24 cellular contexts compared by ENCODE assay signal in the genomic region with DNA sequence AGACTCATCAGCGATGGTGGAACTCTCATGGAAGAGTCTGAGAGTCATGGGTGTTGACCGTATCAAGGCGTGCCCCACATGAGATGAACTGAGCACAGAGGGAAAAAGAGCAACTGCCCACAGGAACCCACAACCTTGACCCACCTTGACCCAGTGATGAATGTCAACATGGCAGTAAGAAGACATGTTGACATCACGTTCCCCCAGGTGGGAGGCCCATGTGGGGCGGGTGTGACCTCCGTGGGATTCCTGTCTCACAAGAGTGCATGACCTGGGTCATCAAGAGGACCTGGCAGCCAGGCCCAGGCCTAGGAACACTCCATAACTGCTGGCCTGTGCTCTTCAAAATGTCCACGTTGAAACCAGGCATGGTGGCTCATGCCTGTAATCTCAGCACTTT. TPM values are rescaled to one million over a fixed set of nuclear protein-coding genes. Genes with fewer than 3 reads are reported as not detected.
DNase-seq lines count a peak whose midpoint lies in the region; ATAC-seq, FAIRE-seq and TF ChIP-seq lines count a peak whose summit lies in the region.
"Had no signal": no experiment of that assay in that cellular context is flagged by ENCODE, and none has a peak within 500 bp of the region (broad histone marks: within the 10 kb centered on the region; RNA-seq: fewer than 3 reads in every experiment).

No MANE protein-coding gene starts in this region.

- H3K36me3 ChIP-seq in HepG2 (replicated peaks in 1 of 2; ENCODE audit: control insufficient read depth in 1 of 2, insufficient read depth in 2 of 2, low read length in 2 of 2), result peaks cover 22 to 59% of the 10 kb centered on the region in 2 experiments
- H3K36me3 ChIP-seq in right lobe of liver, result peaks cover 0 to 51% (median 19%) of the 10 kb centered on the region in 4 donors
- H3K36me3 ChIP-seq in bronchial epithelial cell (ENCODE audit: control insufficient read depth, insufficient read depth, low read length), result peaks cover 13% of the 10 kb centered on the region
- peaks cover 56% of the 10 kb centered on the region for H3K36me3 ChIP-seq in osteoblast (ENCODE audit: insufficient read depth, low read length)

- TF ChIP-seq POLR2A in HepG2 (IDR thresholded peaks at IDR 0.05; ENCODE audit: insufficient read depth in 1 of 2, low read depth in 2 of 2, low read length in 2 of 2) (no peak), right lobe of liver (IDR thresholded peaks at IDR 0.05) (no peak)

- in situ Hi-C loops in HepG2 (cut with HindIII; ENCODE audit: extremely low pct_ligation_motif_present, low pct_unique_long_range_greater_than_20kb), result no loop called here

- H3K4me3 ChIP-seq in HepG2 (replicated peaks in 1 of 3; ENCODE audit: insufficient read depth in 1 of 3, low read depth in 2 of 3, low read length in 3 of 3) (no peak overlapping the region), right lobe of liver (no peak overlapping the region), bronchial epithelial cell (ENCODE audit: low read depth, low read length) (no peak overlapping the region), osteoblast (ENCODE audit: insufficient read depth, low read length) (no peak overlapping the region)
- H3K4me3 ChIP-seq: A549; BLaER1 treated with 17β-estradiol and CSF1 and Interleukin-3, amounts not matched to agents 10 nM and 100 nM; HAP-1 had no signal

- no peak overlapping the region for H3K4me2 ChIP-seq in HepG2 (ENCODE audit: low read depth, low read length)
- H3K4me2 ChIP-seq in osteoblast (ENCODE audit: insufficient read depth, low read length), result no peak overlapping the region
- H3K4me2 ChIP-seq: A549; BLaER1 treated with 17β-estradiol and CSF1 and Interleukin-3, amounts not matched to agents 10 nM and 100 nM had no signal

- ATAC-seq in HepG2 (no peak), right lobe of liver (no peak)
- ATAC-seq: A549 had no signal

- H3K9ac ChIP-seq in HepG2 (ENCODE audit: insufficient read depth, low read depth, low read length), result no peak overlapping the region
- H3K9ac ChIP-seq: BLaER1 treated with 17β-estradiol and CSF1 and Interleukin-3, amounts not matched to agents 10 nM and 100 nM had no signal

- intact Hi-C loops in HepG2 (cut with micrococcal nuclease; ENCODE audit: unreplicated experiment), result no loop called here
- intact Hi-C loops in right lobe of liver (cut with DNase I), result no loop called here

- TF ChIP-seq CTCF in HepG2 (CRISPR knock-in tag; IDR thresholded peaks at IDR 0.05) (no peak), right lobe of liver (IDR thresholded peaks at IDR 0.05) (no peak), bronchial epithelial cell (IDR thresholded peaks at IDR 0.05; ENCODE audit: insufficient read depth, low read length, severe bottlenecking) (no peak), osteoblast (IDR thresholded peaks at IDR 0.05; ENCODE audit: extremely low read depth, low read depth, low read length) (no peak)

- DNase-seq in HepG2 (ENCODE audit: low spot score), result peak; percentile 5
- DNase-seq in right lobe of liver, result no peak
- DNase-seq in bronchial epithelial cell (ENCODE audit: low read depth), result no peak
- DNase-seq in osteoblast (ENCODE audit: insufficient read length, low spot score, missing footprints), result peak; percentile 19
- DNase-seq in SIG-M5 treated with dmso at 0.1 percent for 504 hours (lab: John Stamatoyannopoulos, UW; ENCODE audit: unreplicated experiment), result no peak
- no peak for DNase-seq in ecto neural progenitor cell (ENCODE audit: low spot score)
- DNase-seq in NCI-H526 (lab: John Stamatoyannopoulos, UW), result no peak
- DNase-seq: 8988T; ACHN; AML-193; BE2C; CD4-positive, alpha-beta T cell; CD8-positive, alpha-beta memory T cell; DMS53; DMS79 treated with DMSO at 0.1 percent for 48 hours; GF-D8; GOT3; HFFc6 had no signal

- H3K27me3 ChIP-seq in HepG2 (ENCODE audit: control insufficient read depth in 1 of 2, insufficient read depth in 2 of 2, low read length in 2 of 2) (no peaks in the 10 kb centered on the region), right lobe of liver (no peaks in the 10 kb centered on the region), bronchial epithelial cell (ENCODE audit: control insufficient read depth, insufficient read depth, low read length) (no peaks in the 10 kb centered on the region), osteoblast (ENCODE audit: insufficient read depth, low read length) (no peaks in the 10 kb centered on the region)
- H3K27me3 ChIP-seq: BE2C; BLaER1 treated with 17β-estradiol and CSF1 and Interleukin-3, amounts not matched to agents 10 nM and 100 nM had no signal

- peak in 1 of 2 experiments; percentile 54; a peak in 1 of 4 replicates for TF ChIP-seq EP300 in HepG2 (IDR thresholded peaks at IDR 0.05; ENCODE audit: low read depth in 2 of 2, low read length in 2 of 2)
- TF ChIP-seq EP300 in HepG2 (CRISPR knock-in tag; IDR thresholded peaks at IDR 0.05; ENCODE audit: borderline replicate concordance), result no peak

- H3K9me3 ChIP-seq in HepG2 (ENCODE audit: low read length), result no peaks in the 10 kb centered on the region
- H3K9me3 ChIP-seq in right lobe of liver, result no peaks in the 10 kb centered on the region
- no peaks in the 10 kb centered on the region for H3K9me3 ChIP-seq in osteoblast (ENCODE audit: low read depth, low read length)
- H3K9me3 ChIP-seq: A549; BE2C; BLaER1 treated with 17β-estradiol and CSF1 and Interleukin-3, amounts not matched to agents 10 nM and 100 nM; HAP-1 had no signal

- H3K27ac ChIP-seq in HepG2 (ENCODE audit: extremely low read length, insufficient read depth, low read length) (no peak overlapping the region), right lobe of liver (no peak overlapping the region), osteoblast (ENCODE audit: low read depth, low read length) (no peak overlapping the region)
- H3K27ac ChIP-seq: A549; BLaER1 treated with 17β-estradiol and CSF1 and Interleukin-3, amounts not matched to agents 10 nM and 100 nM had no signal

- no peak for TF ChIP-seq RAD21 in HepG2 (CRISPR knock-in tag; IDR thresholded peaks at IDR 0.05)

- no peak overlapping the region for H2AFZ ChIP-seq in HepG2 (ENCODE audit: low read length)
- no peak overlapping the region for H2AFZ ChIP-seq in osteoblast (ENCODE audit: low read length)

- peaks cover 29% of the 10 kb centered on the region for H3K4me1 ChIP-seq in HepG2 (ENCODE audit: insufficient read depth, low read length)
- H3K4me1 ChIP-seq in right lobe of liver, result no peaks in the 10 kb centered on the region
- no peaks in the 10 kb centered on the region for H3K4me1 ChIP-seq in osteoblast (ENCODE audit: insufficient read depth, low read length)
- H3K4me1 ChIP-seq: A549, BE2C, HAP-1 had no signal

- H3K79me2 ChIP-seq in HepG2 (ENCODE audit: insufficient read depth, low read length) (no peaks in the 10 kb centered on the region), osteoblast (ENCODE audit: insufficient read depth, low read length) (no peaks in the 10 kb centered on the region)

- FAIRE-seq in HepG2 (lab: Jason Lieb, UNC), result no peak
- FAIRE-seq in bronchial epithelial cell (lab: Jason Lieb, UNC), result peak; percentile 7
- FAIRE-seq: A549, GM12891, GM18507, H54 had no signal

- H4K20me1 ChIP-seq in HepG2 (ENCODE audit: insufficient read depth, low read length), result no peaks in the 10 kb centered on the region
- H4K20me1 ChIP-seq in osteoblast (ENCODE audit: insufficient read depth, low read length), result no peaks in the 10 kb centered on the region

- CTCF ChIA-PET in HepG2 (lab: Yijun Ruan, JAX; ENCODE audit: low intra/inter-chr PET ratio, low total read pairs), result no interaction called here

- 79% methylated on average over 7 of the region's 7 CpGs for WGBS in HepG2 (ENCODE audit: low lambda C conversion rate)
- WGBS in right lobe of liver (ENCODE audit: insufficient coverage, low coverage, low lambda C conversion rate, missing lambda C conversion rate), result 78% methylated on average over 6 of the region's 7 CpGs

- POLR2A ChIA-PET in HepG2 (lab: Yijun Ruan, JAX), result no interaction called here

- BruUV-seq in HepG2 (replicated peaks; lab: Mats Ljungman, UMichigan), result no TSS peak

TF ChIP-seq in HepG2, 621 proteins besides CTCF, POLR2A, EP300 and RAD21 (continues in another document):
- no peak for TF ChIP-seq JUND (CRISPR knock-in tag; IDR thresholded peaks at IDR 0.05)
- TF ChIP-seq NR2F6 (IDR thresholded peaks at IDR 0.05), result peak; percentile 79
- peak; percentile 65 for TF ChIP-seq NR2F6 (CRISPR knock-in tag; IDR thresholded peaks at IDR 0.05)
- peak; percentile 27; the same call in 1 of the 2 replicates for TF ChIP-seq ZMYM4 (CRISPR knock-in tag; IDR thresholded peaks at IDR 0.05)
- peak; percentile 56; the same call in 1 of the 2 replicates for TF ChIP-seq ZBTB38 (CRISPR knock-in tag; IDR thresholded peaks at IDR 0.05)
- TF ChIP-seq RXRB (CRISPR knock-in tag; IDR thresholded peaks at IDR 0.05; ENCODE audit: borderline replicate concordance), result peak; percentile 75
- no peak for TF ChIP-seq FOXP1 (IDR thresholded peaks at IDR 0.05)
- TF ChIP-seq FOXP1 (CRISPR knock-in tag; IDR thresholded peaks at IDR 0.05), result 0 out of 2 replicates have a peak, but pooled peaks have one; percentile 11

RNA-seq across cellular contexts. Expression of gene EPS15L1, which starts 45.8 kb away (rescaled TPM):
- total RNA-seq in HepG2 (2016; rRNA removed; fragmentation: Illumina TruSeq; extraction: Trizol) (7.0 and 8.6 TPM in 2 replicates), right lobe of liver (10 to 100 TPM in 4 of 6 experiments, 1 to 10 TPM in 2; 6.3 to 22.5 (median 13.8) TPM), bronchial epithelial cell (11.1 and 14.3 TPM in 2 replicates), osteoblast (13.8 and 15.2 TPM in 2 replicates)
- total RNA-seq in HepG2 (2016; cell fraction: cytosol; rRNA removed; fragmentation: Illumina TruSeq; extraction: Trizol; ENCODE audit: low read depth), result 3.7 and 4.1 TPM in 2 replicates
- 8.4 and 8.7 TPM in 2 replicates for total RNA-seq in HepG2 (2016; cell fraction: insoluble cytoplasmic fraction; rRNA removed; fragmentation: Illumina TruSeq; extraction: Trizol)
- total RNA-seq in HepG2 (2016; cell fraction: membrane; rRNA removed; fragmentation: Illumina TruSeq; extraction: Trizol), result 5.5 and 7.2 TPM in 2 replicates
- 16.1 and 18.4 TPM in 2 replicates for total RNA-seq in HepG2 (2016; cell fraction: nucleus; rRNA removed; fragmentation: Illumina TruSeq; extraction: Trizol)
- polyA plus RNA-seq in HepG2 (2011; rRNA removed), result 14.0 and 16.5 TPM in 2 replicates
- 8.2 and 8.5 TPM in 2 replicates for polyA plus RNA-seq in HepG2 (2011; cell fraction: cytosol; rRNA removed)
- 28.2 and 31.7 TPM in 2 replicates for polyA plus RNA-seq in HepG2 (2011; cell fraction: nucleus; rRNA removed)
- polyA plus RNA-seq in HepG2 (2012), result 23.7 and 24.6 TPM in 2 replicates
- polyA plus RNA-seq in HepG2 (2016; cell fraction: cytosol; fragmentation: Illumina TruSeq; extraction: Trizol; ENCODE audit: low read depth), result 2.8 TPM in 2 replicates
- 18.3 and 21.1 TPM in 2 replicates for polyA plus RNA-seq in HepG2 (2016; cell fraction: insoluble cytoplasmic fraction; fragmentation: Illumina TruSeq; extraction: Trizol; ENCODE audit: low read depth)
- 3.9 and 5.1 TPM in 2 replicates for polyA plus RNA-seq in HepG2 (2016; cell fraction: membrane; fragmentation: Illumina TruSeq; extraction: Trizol; ENCODE audit: low read depth)
- polyA plus RNA-seq in HepG2 (2016; cell fraction: nucleus; fragmentation: Illumina TruSeq; extraction: Trizol; ENCODE audit: insufficient read depth, low read depth), result 25.3 and 31.3 TPM in 2 replicates
- polyA minus RNA-seq in HepG2 (2011; rRNA and poly(A)+ RNA removed; ENCODE audit: low replicate concordance), result 22.5 and 23.7 TPM in 2 replicates
- 13.0 and 19.8 TPM in 2 replicates for polyA minus RNA-seq in HepG2 (2011; cell fraction: cytosol; rRNA and poly(A)+ RNA removed)
- 31.8 and 42.8 TPM in 2 replicates for polyA minus RNA-seq in HepG2 (2011; cell fraction: nucleus; rRNA and poly(A)+ RNA removed)

Comparison
In these comparisons a context has a peak if more than half of its experiments do, and no peak if none do; other contexts are left out.
1. DNase-seq: peak in HepG2 (single experiment) and osteoblast (single experiment); none in right lobe of liver (0 of 3), bronchial epithelial cell (single experiment), SIG-M5 treated with dmso at 0.1 percent for 504 hours (single experiment), ecto neural progenitor cell (single experiment) and NCI-H526 (0 of 2).